ENCODE assay signal across 31 cellular contexts in the genomic region with DNA sequence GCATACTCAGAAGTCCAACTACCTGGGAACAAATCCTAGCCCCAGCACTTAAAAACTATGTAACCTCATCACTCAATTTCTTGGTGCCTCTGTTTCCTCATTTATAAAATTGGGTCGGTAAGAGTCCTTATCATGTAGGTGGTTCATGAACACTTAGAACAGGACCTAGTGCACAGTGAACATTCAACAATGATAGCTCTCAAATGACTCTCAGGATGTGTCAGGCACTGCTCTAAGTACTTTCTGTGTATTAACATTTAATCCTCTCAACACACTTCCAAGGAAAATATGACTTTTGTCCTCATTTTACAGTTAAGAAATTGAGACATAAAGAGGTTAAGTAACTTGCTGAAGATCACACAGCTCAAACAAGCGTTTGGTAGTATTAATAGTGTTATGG.
"Had no signal": no experiment of that assay in that cellular context is flagged by ENCODE, and none has a peak within 500 bp of the region (broad histone marks: within the 10 kb centered on the region; RNA-seq: fewer than 3 reads in every experiment).

No MANE protein-coding gene starts in this region.

- H3K79me2 ChIP-seq: parathyroid adenoma had no signal

- H3K4me1 Mint-ChIP-seq: natural killer cell; nephron; neural progenitor cell; stimulated activated memory B cell treated with anti-CD40 and anti-IgM and Interleukin-4, amounts not matched to agents 10 μg/mL and 1 μg/mL and 100 μg/mL, for 72 hours; stimulated activated naive CD8-positive, alpha-beta T cell treated with anti-CD3 and anti-CD28 coated beads, Interleukin-15, amount 100 ng/mL, for 72 hours had no signal

- H3K27me3 Mint-ChIP-seq: stimulated activated naive CD8-positive, alpha-beta T cell treated with anti-CD3 and anti-CD28 coated beads, Interleukin-15, amount 100 ng/mL, for 72 hours had no signal

- H3K27ac ChIP-seq: neural progenitor cell, ovary, parathyroid adenoma, psoas muscle, right lobe of liver, sigmoid colon, spleen, suprapubic skin, testis, tibial artery, transverse colon, upper lobe of right lung, uterus had no signal

- H3K27ac Mint-ChIP-seq: natural killer cell; nephron; neural progenitor cell; progenitor cell of endocrine pancreas; stimulated activated memory B cell treated with anti-CD40 and anti-IgM and Interleukin-4, amounts not matched to agents 10 μg/mL and 1 μg/mL and 100 μg/mL, for 72 hours; stimulated activated naive CD8-positive, alpha-beta T cell treated with anti-CD3 and anti-CD28 coated beads, Interleukin-15, amount 100 ng/mL, for 72 hours; type B pancreatic cell had no signal

- H3K4me3 Mint-ChIP-seq: natural killer cell; nephron; neural progenitor cell; stimulated activated memory B cell treated with anti-CD40 and anti-IgM and Interleukin-4, amounts not matched to agents 10 μg/mL and 1 μg/mL and 100 μg/mL, for 72 hours; stimulated activated naive CD8-positive, alpha-beta T cell treated with anti-CD3 and anti-CD28 coated beads, Interleukin-15, amount 100 ng/mL, for 72 hours; type B pancreatic cell had no signal

- DNase-seq: natural killer cell; occipital lobe; ovary; posterior cingulate gyrus; psoas muscle; right cardiac atrium; right lobe of liver; sigmoid colon; spleen; stimulated activated CD4-positive, alpha-beta T cell treated with anti-CD3 and anti-CD28 coated beads, Interleukin-12 subunit alpha, Interleukin-12 subunit beta, amount 100 ng/mL, for 4 hours; stimulated activated CD4-positive, alpha-beta T cell treated with anti-CD3 and anti-CD28 coated beads, Interleukin-1b, Interleukin-23, amount 100 ng/mL, for 48 hours; stimulated activated CD4-positive, alpha-beta T cell treated with anti-CD3 and anti-CD28 coated beads, Interleukin-4, amount 100 ng/mL, for 1 hour; stimulated activated CD4-positive, alpha-beta T cell treated with anti-CD3 and anti-CD28 coated beads, Interleukin-4, amount 100 ng/mL, for 4 hours; stimulated activated CD8-positive, alpha-beta memory T cell treated with anti-CD3 and anti-CD28 coated beads, Interleukin-4, amount 100 ng/mL, for 48 hours; stimulated activated naive CD4-positive, alpha-beta T cell; stimulated activated naive CD8-positive, alpha-beta T cell treated with anti-CD3 and anti-CD28 coated beads, Interleukin-15, amount 100 ng/mL, for 72 hours; stimulated activated naive CD8-positive, alpha-beta T cell treated with anti-CD3 and anti-CD28 coated beads, Interleukin-15, Interleukin-2, amounts not matched to agents 100 U/mL and 50 U/mL, for 24 hours; substantia nigra; testis; tibial artery; transverse colon; upper lobe of right lung; uterus had no signal

- H2AFZ ChIP-seq: neural progenitor cell, parathyroid adenoma had no signal

- H3K27me3 ChIP-seq: neural progenitor cell, ovary, right lobe of liver, sigmoid colon, spleen, suprapubic skin, testis, tibial artery, transverse colon, upper lobe of right lung, uterus had no signal

- H3K4me2 ChIP-seq: neural progenitor cell, smooth muscle cell had no signal

- H3K4me1 ChIP-seq: neural progenitor cell, parathyroid adenoma, psoas muscle, right lobe of liver, sigmoid colon, spleen, suprapubic skin, transverse colon, upper lobe of right lung, uterus had no signal

- H3K9me3 Mint-ChIP-seq: neural progenitor cell; stimulated activated naive CD8-positive, alpha-beta T cell treated with anti-CD3 and anti-CD28 coated beads, Interleukin-15, amount 100 ng/mL, for 72 hours had no signal

- ATAC-seq: natural killer cell; psoas muscle; right cardiac atrium; right lobe of liver; stimulated activated memory B cell treated with anti-CD40 and anti-IgM and Interleukin-4, amounts not matched to agents 10 μg/mL and 1 μg/mL and 100 μg/mL, for 72 hours; stimulated activated naive CD8-positive, alpha-beta T cell treated with anti-CD3 and anti-CD28 coated beads, Interleukin-15, amount 100 ng/mL, for 72 hours; stimulated activated naive CD8-positive, alpha-beta T cell treated with anti-CD3 and anti-CD28 coated beads, Interleukin-15, Interleukin-2, amounts not matched to agents 100 U/mL and 50 U/mL, for 24 hours; upper lobe of right lung had no signal

- H3K36me3 ChIP-seq: neural progenitor cell, ovary, right lobe of liver, sigmoid colon, spleen, suprapubic skin, tibial artery, transverse colon, upper lobe of right lung, uterus had no signal

- H3K4me3 ChIP-seq: neural progenitor cell, ovary, psoas muscle, right lobe of liver, sigmoid colon, smooth muscle cell, spleen, suprapubic skin, testis, tibial artery, transverse colon, upper lobe of right lung, uterus had no signal

- H3K36me3 Mint-ChIP-seq: natural killer cell; neural progenitor cell; stimulated activated memory B cell treated with anti-CD40 and anti-IgM and Interleukin-4, amounts not matched to agents 10 μg/mL and 1 μg/mL and 100 μg/mL, for 72 hours; type B pancreatic cell had no signal

- H3K9me3 ChIP-seq: ovary, right lobe of liver, sigmoid colon, suprapubic skin, testis, tibial artery, uterus had no signal
